ENCODE assay signal across 24 cellular contexts in the genomic region with DNA sequence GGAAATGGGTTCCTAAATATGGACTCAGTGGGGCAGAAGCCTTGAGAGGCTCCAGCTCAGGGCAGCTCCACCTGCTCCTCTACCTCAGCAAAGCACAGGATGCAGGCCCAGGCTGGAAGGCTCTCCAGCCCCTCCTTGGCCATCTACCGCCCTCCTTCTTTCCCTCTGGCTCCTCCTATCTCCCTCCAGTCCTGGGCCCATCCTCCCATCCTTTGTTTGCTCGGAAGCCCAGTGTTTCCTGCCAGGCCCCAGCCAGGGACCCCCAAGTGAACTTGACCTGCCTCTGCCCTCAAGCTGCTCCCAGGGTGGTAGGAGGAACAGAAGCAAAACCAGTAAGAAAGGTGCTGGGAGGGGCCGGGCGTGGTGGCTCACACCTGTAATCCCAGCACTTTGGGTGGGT. TPM values are rescaled to one million over a fixed set of nuclear protein-coding genes. Genes with fewer than 3 reads are reported as not detected.
DNase-seq lines count a peak whose midpoint lies in the region; ATAC-seq and TF ChIP-seq lines count a peak whose summit lies in the region.
"Had no signal": no experiment of that assay in that cellular context is flagged by ENCODE, and none has a peak within 500 bp of the region (broad histone marks: within the 10 kb centered on the region; RNA-seq: fewer than 3 reads in every experiment).

No MANE protein-coding gene starts in this region.

- no peak overlapping the region for H3K27ac ChIP-seq in CD4-positive, CD25-positive, alpha-beta regulatory T cell (ENCODE audit: insufficient read depth, low read length, poor library complexity, severe bottlenecking)
- H3K27ac ChIP-seq in OCI-LY7 (ENCODE audit: low read depth, low read length, poor library complexity, severe bottlenecking), result no peak overlapping the region
- H3K27ac ChIP-seq: body of pancreas, GM23248, prostate gland, suprapubic skin, vagina, WERI-Rb-1 had no signal

- H3K79me2 ChIP-seq in OCI-LY7 (ENCODE audit: insufficient read depth, low read depth, low read length), result no peaks in the 10 kb centered on the region

- H3K9me2 ChIP-seq in OCI-LY7 (ENCODE audit: insufficient read depth, low read length), result no peaks in the 10 kb centered on the region

- H3K4me3 Mint-ChIP-seq in activated CD4-positive, alpha-beta T cell treated with anti-CD3 and anti-CD28 coated beads for 36 hours, result no peak overlapping the region
- H3K4me3 Mint-ChIP-seq in CD4-positive, CD25-positive, alpha-beta regulatory T cell, result no peak overlapping the region
- H3K4me3 Mint-ChIP-seq in activated CD4-positive, alpha-beta memory T cell treated with anti-CD3 and anti-CD28 coated beads, Interleukin-2, amount 10 ng/mL, durations not matched to agents 7 days and 5 days, result no peak overlapping the region
- H3K4me3 Mint-ChIP-seq: mesothelial cell of epicardium had no signal

- H3K27ac Mint-ChIP-seq in activated CD4-positive, alpha-beta T cell treated with anti-CD3 and anti-CD28 coated beads for 36 hours, result peak overlapping the region; percentile 68
- H3K27ac Mint-ChIP-seq in CD4-positive, CD25-positive, alpha-beta regulatory T cell, result peak overlapping the region in 2 of 3 donors; percentile 83 to 93
- H3K27ac Mint-ChIP-seq in activated CD4-positive, alpha-beta memory T cell treated with anti-CD3 and anti-CD28 coated beads, Interleukin-2, amount 10 ng/mL, durations not matched to agents 7 days and 5 days, result peak overlapping the region; percentile 78

- no peaks in the 10 kb centered on the region for H3K9me3 ChIP-seq in CD4-positive, CD25-positive, alpha-beta regulatory T cell (ENCODE audit: control insufficient read depth in 2 of 2, low read length in 2 of 2)
- H3K9me3 ChIP-seq in OCI-LY7 (ENCODE audit: low read length), result no peaks in the 10 kb centered on the region
- H3K9me3 ChIP-seq: BE2C, body of pancreas, prostate gland, suprapubic skin, vagina had no signal

- H3K36me3 Mint-ChIP-seq in activated CD4-positive, alpha-beta T cell treated with anti-CD3 and anti-CD28 coated beads for 36 hours (ENCODE audit: low read depth), result peaks cover 38% of the 10 kb centered on the region
- peaks cover 27% of the 10 kb centered on the region for H3K36me3 Mint-ChIP-seq in CD4-positive, CD25-positive, alpha-beta regulatory T cell
- peaks cover 48% of the 10 kb centered on the region for H3K36me3 Mint-ChIP-seq in activated CD4-positive, alpha-beta memory T cell treated with anti-CD3 and anti-CD28 coated beads, Interleukin-2, amount 10 ng/mL, durations not matched to agents 7 days and 5 days (ENCODE audit: low read depth)

- CTCF ChIA-PET in activated CD4-positive, alpha-beta T cell treated with anti-CD3 and anti-CD28 coated beads for 36 hours (lab: Charles Lee), result interaction anchor here (0.7 to 1.3 kb wide), 4 partner anchors 9 to 30 kb away, joined by 3 to 4 read pairs (median 3); no protein-coding TSS in a partner anchor
- CTCF ChIA-PET in activated CD4-positive, alpha-beta memory T cell treated with anti-CD3 and anti-CD28 coated beads, Interleukin-2, amount 10 ng/mL, durations not matched to agents 7 days and 5 days (lab: Charles Lee), result interaction anchor here (1.5 to 2.1 kb wide), 2 partner anchors 16 to 17 kb away, joined by 5 to 7 read pairs; no protein-coding TSS in a partner anchor
- CTCF ChIA-PET in OCI-LY7 (lab: Charles Lee; ENCODE audit: unreplicated experiment), result no interaction called here

- H3K27me3 Mint-ChIP-seq in activated CD4-positive, alpha-beta T cell treated with anti-CD3 and anti-CD28 coated beads for 36 hours, result no peaks in the 10 kb centered on the region
- no peaks in the 10 kb centered on the region for H3K27me3 Mint-ChIP-seq in CD4-positive, CD25-positive, alpha-beta regulatory T cell
- H3K27me3 Mint-ChIP-seq in activated CD4-positive, alpha-beta memory T cell treated with anti-CD3 and anti-CD28 coated beads, Interleukin-2, amount 10 ng/mL, durations not matched to agents 7 days and 5 days, result no peaks in the 10 kb centered on the region

- TF ChIP-seq CTCF in OCI-LY7 (conservative IDR thresholded peaks at IDR 0.05; ENCODE audit: low read length), result no peak

- no peak for ATAC-seq in activated CD4-positive, alpha-beta T cell treated with anti-CD3 and anti-CD28 coated beads for 36 hours
- ATAC-seq in CD4-positive, CD25-positive, alpha-beta regulatory T cell (ENCODE audit: low read depth in 2 of 2), result no peak
- ATAC-seq in HG03045 (IDR thresholded peaks at IDR 0.05; ENCODE audit: unreplicated experiment), result no peak
- ATAC-seq in HG02973 (IDR thresholded peaks at IDR 0.05; ENCODE audit: unreplicated experiment), result no peak
- ATAC-seq: body of pancreas had no signal

- no peaks in the 10 kb centered on the region for H4K20me1 ChIP-seq in OCI-LY7 (ENCODE audit: insufficient read depth, low read length)

- H3K4me1 ChIP-seq in CD4-positive, CD25-positive, alpha-beta regulatory T cell (ENCODE audit: control insufficient read depth, insufficient read depth, low read length, poor library complexity, severe bottlenecking), result peaks cover 39% of the 10 kb centered on the region
- no peaks in the 10 kb centered on the region for H3K4me1 ChIP-seq in OCI-LY7 (ENCODE audit: insufficient read depth, low read length, poor library complexity, severe bottlenecking)
- H3K4me1 ChIP-seq: body of pancreas had no signal

- H3K36me3 ChIP-seq in CD4-positive, CD25-positive, alpha-beta regulatory T cell (ENCODE audit: control insufficient read depth, insufficient read depth, low read length), result peaks cover 19% of the 10 kb centered on the region
- 0 out of 2 replicates have a peak, but pooled peaks cover 6% of the 10 kb centered on the region for H3K36me3 ChIP-seq in OCI-LY7 (ENCODE audit: insufficient read depth, low read length)
- H3K36me3 ChIP-seq: BE2C, prostate gland had no signal

- no peak overlapping the region for H2AFZ ChIP-seq in OCI-LY7 (ENCODE audit: low read length)
- H2AFZ ChIP-seq: GM23248 had no signal

- no peak for DNase-seq in activated CD4-positive, alpha-beta T cell treated with anti-CD3 and anti-CD28 coated beads for 36 hours
- DNase-seq in activated CD4-positive, alpha-beta T cell treated with anti-CD3 and anti-CD28 coated beads, Interleukin-2, amount 50 U/mL, for 4 hours, result no peak
- DNase-seq in CD4-positive, CD25-positive, alpha-beta regulatory T cell, result no peak
- no peak for DNase-seq in activated CD4-positive, alpha-beta memory T cell treated with anti-CD3 and anti-CD28 coated beads, Interleukin-2, amount 10 ng/mL, durations not matched to agents 7 days and 5 days
- DNase-seq in iPS-NIHi7 (ENCODE audit: extremely low spot score), result peak; percentile 80
- no peak for DNase-seq in OCI-LY7 (ENCODE audit: low spot score)
- DNase-seq: activated naive CD4-positive, alpha-beta T cell treated with Interleukin-2 at 50 U/mL for 16 hours; BE2C; body of pancreas; GM23248; hypothalamus; kidney glomerular epithelial cell; NCI-H1105; NCI-H2081 treated with DMSO at 0.1 percent for 48 hours; NCI-H510A treated with DMSO at 0.1 percent for 48 hours; stimulated activated CD4-positive, alpha-beta T cell treated with anti-CD3 and anti-CD28 coated beads, Interleukin-4, amount 100 ng/mL, for 24 hours; WERI-Rb-1 had no signal

- no peak overlapping the region for H3K4me2 ChIP-seq in OCI-LY7 (ENCODE audit: low read length)

- no peaks in the 10 kb centered on the region for H3K27me3 ChIP-seq in CD4-positive, CD25-positive, alpha-beta regulatory T cell (ENCODE audit: control insufficient read depth, insufficient read depth, low read length)
- H3K27me3 ChIP-seq: BE2C, body of pancreas, suprapubic skin, vagina had no signal

- H3K4me3 ChIP-seq in CD4-positive, CD25-positive, alpha-beta regulatory T cell (ENCODE audit: low read depth, low read length), result no peak overlapping the region
- no peak overlapping the region for H3K4me3 ChIP-seq in OCI-LY7 (ENCODE audit: low read depth, low read length, poor library complexity, severe bottlenecking)
- H3K4me3 ChIP-seq: body of pancreas, GM23248, prostate gland, suprapubic skin, vagina had no signal

- no peaks in the 10 kb centered on the region for H3K9me3 Mint-ChIP-seq in activated CD4-positive, alpha-beta T cell treated with anti-CD3 and anti-CD28 coated beads for 36 hours (ENCODE audit: low read depth)
- no peaks in the 10 kb centered on the region for H3K9me3 Mint-ChIP-seq in CD4-positive, CD25-positive, alpha-beta regulatory T cell
- H3K9me3 Mint-ChIP-seq in activated CD4-positive, alpha-beta memory T cell treated with anti-CD3 and anti-CD28 coated beads, Interleukin-2, amount 10 ng/mL, durations not matched to agents 7 days and 5 days, result no peaks in the 10 kb centered on the region
- H3K9me3 Mint-ChIP-seq: mesothelial cell of epicardium had no signal

- intact Hi-C loops in activated CD4-positive, alpha-beta T cell treated with anti-CD3 and anti-CD28 coated beads for 36 hours (cut with DNase I, micrococcal nuclease), result no loop called here
- intact Hi-C loops in OCI-LY7 (cut with micrococcal nuclease; ENCODE audit: unreplicated experiment), result no loop called here

- no TSS peak for BruUV-seq in OCI-LY7 (replicated peaks; lab: Mats Ljungman, UMichigan)

- POLR2A ChIA-PET in activated CD4-positive, alpha-beta T cell treated with anti-CD3 and anti-CD28 coated beads for 36 hours (lab: Charles Lee), result no interaction called here
- POLR2A ChIA-PET in activated CD4-positive, alpha-beta memory T cell treated with anti-CD3 and anti-CD28 coated beads, Interleukin-2, amount 10 ng/mL, durations not matched to agents 7 days and 5 days (lab: Charles Lee), result interaction anchor here (1.6 to 1.7 kb wide), 2 partner anchors 12 to 13 kb away, joined by 4 to 5 read pairs; no protein-coding TSS in a partner anchor
- POLR2A ChIA-PET in OCI-LY7 (lab: Charles Lee), result interaction anchor here (0.7 kb wide), 1 partner anchor 1046 kb away, joined by 3 read pairs; no protein-coding TSS in a partner anchor

- H3K4me1 Mint-ChIP-seq in activated CD4-positive, alpha-beta T cell treated with anti-CD3 and anti-CD28 coated beads for 36 hours, result peaks cover 68% of the 10 kb centered on the region
- peaks cover 25 to 66% (median 48%) of the 10 kb centered on the region in 4 donors for H3K4me1 Mint-ChIP-seq in CD4-positive, CD25-positive, alpha-beta regulatory T cell
- peaks cover 61% of the 10 kb centered on the region for H3K4me1 Mint-ChIP-seq in activated CD4-positive, alpha-beta memory T cell treated with anti-CD3 and anti-CD28 coated beads, Interleukin-2, amount 10 ng/mL, durations not matched to agents 7 days and 5 days

RNA-seq across cellular contexts. Expression of a gene that starts 20.1 kb away (rescaled TPM):
- 100 to 1,000 TPM; 178 to 218 TPM for total RNA-seq in activated CD4-positive, alpha-beta T cell treated with anti-CD3 and anti-CD28 coated beads for 36 hours
- total RNA-seq in CD4-positive, CD25-positive, alpha-beta regulatory T cell, result 42.9 TPM
- polyA plus RNA-seq in CD4-positive, CD25-positive, alpha-beta regulatory T cell, result 10 to 100 TPM; 47.0 to 52.9 (median 49.5) TPM
- 100 to 1,000 TPM; 146 to 157 TPM for total RNA-seq in activated CD4-positive, alpha-beta memory T cell treated with anti-CD3 and anti-CD28 coated beads, Interleukin-2, amount 10 ng/mL, durations not matched to agents 7 days and 5 days
- 17.5 and 24.1 TPM in 2 replicates for total RNA-seq in OCI-LY7 (2014; rRNA removed; shearing (Covaris generic))
- total RNA-seq in OCI-LY7 (2022), result 20.3 and 25.2 TPM in 2 replicates

RNA-seq across cellular contexts. Expression of a gene that starts 25.4 kb away (rescaled TPM):
- 100 to 1,000 TPM; 265 to 269 TPM for total RNA-seq in activated CD4-positive, alpha-beta T cell treated with anti-CD3 and anti-CD28 coated beads for 36 hours
- total RNA-seq in CD4-positive, CD25-positive, alpha-beta regulatory T cell, result 23.4 TPM
- 10 to 100 TPM; 40.5 to 66.7 (median 58.5) TPM for polyA plus RNA-seq in CD4-positive, CD25-positive, alpha-beta regulatory T cell
- total RNA-seq in activated CD4-positive, alpha-beta memory T cell treated with anti-CD3 and anti-CD28 coated beads, Interleukin-2, amount 10 ng/mL, durations not matched to agents 7 days and 5 days, result 100 to 1,000 TPM; 328 to 335 TPM
- total RNA-seq in OCI-LY7 (2014; rRNA removed; shearing (Covaris generic)), result 0.05 TPM in 1 of 2 replicates, not detected in the other
- not detected in 2 replicates for total RNA-seq in OCI-LY7 (2022)
- polyA plus RNA-seq: neural cell had no signal

RNA-seq across cellular contexts. Expression of a gene that starts 37.7 kb away (rescaled TPM):
- total RNA-seq in activated CD4-positive, alpha-beta T cell treated with anti-CD3 and anti-CD28 coated beads for 36 hours, result 1 to 10 TPM; 2.5 to 2.6 TPM
- 0.35 TPM for total RNA-seq in CD4-positive, CD25-positive, alpha-beta regulatory T cell
- polyA plus RNA-seq in CD4-positive, CD25-positive, alpha-beta regulatory T cell, result under 1 TPM; 0.03 to 0.09 (median 0.07) TPM
- 1 to 10 TPM; 1.6 to 1.7 TPM for total RNA-seq in activated CD4-positive, alpha-beta memory T cell treated with anti-CD3 and anti-CD28 coated beads, Interleukin-2, amount 10 ng/mL, durations not matched to agents 7 days and 5 days
- not detected in 2 replicates for total RNA-seq in OCI-LY7 (2014; rRNA removed; shearing (Covaris generic))
- total RNA-seq in OCI-LY7 (2022), result not detected in 2 replicates

Comparison
In these comparisons a context has a peak if more than half of its experiments do, and no peak if none do; other contexts are left out.
1. RNA of a gene that starts 25.4 kb away (total RNA-seq): 328 to 335 TPM in activated CD4-positive, alpha-beta memory T cell treated with anti-CD3 and anti-CD28 coated beads, Interleukin-2, amount 10 ng/mL, durations not matched to agents 7 days and 5 days, 265 to 269 TPM in activated CD4-positive, alpha-beta T cell treated with anti-CD3 and anti-CD28 coated beads for 36 hours and 23.4 TPM in CD4-positive, CD25-positive, alpha-beta regulatory T cell (single experiment); 0.05 TPM in OCI-LY7; every median in the first group is over 10 times any median in the second.
2. Peak in every context shown above with its lines, with median percentiles within 50 percentile points of each other: H3K27ac Mint-ChIP-seq.